Comparison of ENCODE assay signal across 8 cellular contexts in the genomic region with DNA sequence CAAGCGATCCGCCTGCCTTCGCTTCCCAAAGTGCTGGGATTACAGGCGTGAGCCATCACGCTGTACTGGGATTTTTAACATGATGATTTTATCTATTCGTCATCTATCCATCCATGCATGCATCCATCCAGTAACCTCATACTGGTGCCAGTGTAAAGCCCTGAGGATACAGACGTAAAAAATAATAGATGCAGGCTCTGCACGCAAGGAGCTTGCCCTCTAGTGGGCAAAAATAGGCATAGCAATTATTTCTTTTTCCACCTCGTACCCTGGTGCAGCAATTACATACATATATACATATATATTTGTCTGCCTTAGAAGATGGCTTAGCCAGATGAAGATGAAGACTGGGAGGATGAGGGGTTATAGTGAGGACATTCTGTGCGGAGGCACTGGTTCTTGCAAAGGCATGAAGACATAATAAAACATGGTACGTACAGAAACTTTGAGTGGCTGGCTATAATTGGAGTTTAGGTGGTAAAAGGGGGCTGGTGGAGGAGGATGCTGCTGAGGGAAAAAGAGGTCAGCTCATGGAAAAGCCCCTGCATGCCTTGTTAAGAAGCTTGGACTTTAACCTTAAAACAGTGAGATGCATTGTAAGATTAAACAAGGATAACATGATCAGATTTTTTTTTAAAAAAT. TPM values are rescaled to one million over a fixed set of nuclear protein-coding genes. Genes with fewer than 3 reads are reported as not detected.
A peak's percentile ranks its signal among the peaks of the same experiment; 100 is the strongest.
DNase-seq lines count a peak whose midpoint lies in the region; ATAC-seq, FAIRE-seq and TF ChIP-seq lines count a peak whose summit lies in the region.

No MANE protein-coding gene starts in this region.

- no peaks in the 10 kb centered on the region for H3K4me1 ChIP-seq in astrocyte (ENCODE audit: insufficient read depth, low read length)

- H3K4me2 ChIP-seq in astrocyte (ENCODE audit: low read length), result no peak overlapping the region

- FAIRE-seq in astrocyte (lab: Jason Lieb, UNC), result no peak

- peak; percentile 68 for DNase-seq in NCI-H510A treated with DMSO at 0.1 percent for 48 hours (lab: John Stamatoyannopoulos, UW)
- no peak for DNase-seq in NCI-H510A (lab: John Stamatoyannopoulos, UW)
- peak; percentile 74 for DNase-seq in HFFc6
- DNase-seq in NCI-H446 treated with DMSO at 0.1 percent for 48 hours (lab: John Stamatoyannopoulos, UW), result peak; percentile 41
- peak; percentile 23 for DNase-seq in astrocyte (ENCODE audit: low read depth)
- peak; percentile 70 for DNase-seq in iPS-NIHi11 (ENCODE audit: low spot score)
- DNase-seq in stimulated activated naive CD8-positive, alpha-beta T cell treated with anti-CD3 and anti-CD28 coated beads, Interleukin-15, Interleukin-2, amounts not matched to agents 100 U/mL and 50 U/mL, for 24 hours, result no peak

- no peaks in the 10 kb centered on the region for H3K36me3 ChIP-seq in astrocyte (ENCODE audit: insufficient read depth, low read length)

- no peaks in the 10 kb centered on the region for H3K79me2 ChIP-seq in astrocyte (ENCODE audit: insufficient read depth, low read length)

- H3K36me3 Mint-ChIP-seq in HFFc6 (ENCODE audit: low read depth) (no peaks in the 10 kb centered on the region), astrocyte (ENCODE audit: low read depth, unreplicated experiment) (no peaks in the 10 kb centered on the region)

- ATAC-seq in stimulated activated naive CD8-positive, alpha-beta T cell treated with anti-CD3 and anti-CD28 coated beads, Interleukin-15, Interleukin-2, amounts not matched to agents 100 U/mL and 50 U/mL, for 24 hours, result peak; percentile 61
- no peak for ATAC-seq in GM19452 (IDR thresholded peaks at IDR 0.05; ENCODE audit: unreplicated experiment)

- TF ChIP-seq CTCF in HFFc6 (IDR thresholded peaks at IDR 0.05), result peak; percentile 97
- peak; percentile 99 for TF ChIP-seq CTCF in astrocyte (IDR thresholded peaks at IDR 0.05; ENCODE audit: insufficient read depth, low read depth, low read length)

- H3K9me3 ChIP-seq in astrocyte (ENCODE audit: insufficient read depth, low read depth, low read length), result no peaks in the 10 kb centered on the region

- no peak overlapping the region for H3K27ac ChIP-seq in astrocyte (ENCODE audit: low read depth, low read length)

- no peaks in the 10 kb centered on the region for H3K4me1 Mint-ChIP-seq in HFFc6 (ENCODE audit: low read depth)
- no peaks in the 10 kb centered on the region for H3K4me1 Mint-ChIP-seq in astrocyte (ENCODE audit: low read depth, unreplicated experiment)

- H3K27ac Mint-ChIP-seq in HFFc6 (no peak overlapping the region), astrocyte (ENCODE audit: unreplicated experiment) (no peak overlapping the region)

- H4K20me1 ChIP-seq in astrocyte (ENCODE audit: insufficient read depth, low read length), result no peaks in the 10 kb centered on the region

- no peaks in the 10 kb centered on the region for H3K27me3 ChIP-seq in astrocyte (ENCODE audit: insufficient read depth, low read length)

- H3K4me3 Mint-ChIP-seq in HFFc6 (no peak overlapping the region), astrocyte (ENCODE audit: unreplicated experiment) (no peak overlapping the region)

- no peaks in the 10 kb centered on the region for H3K9me3 Mint-ChIP-seq in HFFc6
- H3K9me3 Mint-ChIP-seq in astrocyte (ENCODE audit: unreplicated experiment), result no peaks in the 10 kb centered on the region

- no peak overlapping the region for H2AFZ ChIP-seq in astrocyte (ENCODE audit: low read depth, low read length)

- H3K9ac ChIP-seq in astrocyte (ENCODE audit: low read length), result no peak overlapping the region

- H3K27me3 Mint-ChIP-seq in HFFc6 (ENCODE audit: insufficient read depth) (peaks cover 8% of the 10 kb centered on the region), astrocyte (ENCODE audit: low read depth, unreplicated experiment) (peaks cover 2% of the 10 kb centered on the region)

- no peak overlapping the region for H3K4me3 ChIP-seq in astrocyte (ENCODE audit: insufficient read depth, low read depth, low read length)

RNA-seq across cellular contexts. Expression of a gene that starts 19.6 kb away (rescaled TPM):
- total RNA-seq in HFFc6 (2021; fragmentation: NEBNext Ultra II Directional; extraction: Animal tissue kit (Norgen Biotek cat#: 25700)), result 10 to 100 TPM; 10.1 to 12.2 (median 10.8) TPM
- 11.4 and 13.3 TPM in 2 replicates for total RNA-seq in astrocyte

RNA-seq across cellular contexts. Expression of a gene that starts 44.6 kb away (rescaled TPM):
- total RNA-seq in HFFc6 (2021; fragmentation: NEBNext Ultra II Directional; extraction: Animal tissue kit (Norgen Biotek cat#: 25700)), result 10 to 100 TPM; 10.1 to 12.3 (median 11.1) TPM
- 26.3 and 27.1 TPM in 2 replicates for total RNA-seq in astrocyte

Comparison
In these comparisons a context has a peak if more than half of its experiments do, and no peak if none do; other contexts are left out.
1. DNase-seq: peak in NCI-H510A treated with DMSO at 0.1 percent for 48 hours (single experiment), HFFc6 (single experiment), NCI-H446 treated with DMSO at 0.1 percent for 48 hours (single experiment), astrocyte (single experiment) and iPS-NIHi11 (single experiment); none in NCI-H510A (single experiment) and stimulated activated naive CD8-positive, alpha-beta T cell treated with anti-CD3 and anti-CD28 coated beads, Interleukin-15, Interleukin-2, amounts not matched to agents 100 U/mL and 50 U/mL, for 24 hours (single experiment).